In genomic region chr7:148806187-148806586, GRCh38 we compare ENCODE assay signal across 18 cellular contexts.
A peak's percentile ranks its signal among the peaks of the same experiment; 100 is the strongest.
DNase-seq lines count a peak whose midpoint lies in the region; ATAC-seq lines count a peak whose summit lies in the region.
"Had no signal": no experiment of that assay in that cellular context is flagged by ENCODE, and none has a peak within 500 bp of the region (broad histone marks: within the 10 kb centered on the region; RNA-seq: fewer than 3 reads in every experiment).

No MANE protein-coding gene starts in this region.

- no peak overlapping the region for H3K4me3 Mint-ChIP-seq in T-helper 2 cell treated with Interferon-gamma antibody and Interleukin-4, amounts not matched to agents 5 μg/mL and 100 μg/mL, for 36 hours
- no peak overlapping the region for H3K4me3 Mint-ChIP-seq in stimulated activated naive CD8-positive, alpha-beta T cell treated with anti-CD3 and anti-CD28 coated beads, Interleukin-15, Interleukin-2, amounts not matched to agents 100 ng/mL and 50 ng/mL, for 24 hours
- no peak overlapping the region for H3K4me3 Mint-ChIP-seq in effector memory CD8-positive, alpha-beta T cell
- H3K4me3 Mint-ChIP-seq: CD8-positive, alpha-beta memory T cell had no signal

- no peaks in the 10 kb centered on the region for H3K9me3 Mint-ChIP-seq in T-helper 2 cell treated with Interferon-gamma antibody and Interleukin-4, amounts not matched to agents 5 μg/mL and 100 μg/mL, for 36 hours
- H3K9me3 Mint-ChIP-seq in stimulated activated naive CD8-positive, alpha-beta T cell treated with anti-CD3 and anti-CD28 coated beads, Interleukin-15, Interleukin-2, amounts not matched to agents 100 ng/mL and 50 ng/mL, for 24 hours = no peaks in the 10 kb centered on the region
- no peaks in the 10 kb centered on the region for H3K9me3 Mint-ChIP-seq in effector memory CD8-positive, alpha-beta T cell
- H3K9me3 Mint-ChIP-seq: CD8-positive, alpha-beta memory T cell had no signal

- ATAC-seq in stimulated activated naive CD8-positive, alpha-beta T cell treated with anti-CD3 and anti-CD28 coated beads, Interleukin-15, Interleukin-2, amounts not matched to agents 100 U/mL and 50 U/mL, for 24 hours = no peak
- no peak for ATAC-seq in effector memory CD8-positive, alpha-beta T cell (replicated peaks)
- ATAC-seq in GM18517 (IDR thresholded peaks at IDR 0.05; ENCODE audit: unreplicated experiment) = no peak
- no peak for ATAC-seq in GM18511 (IDR thresholded peaks at IDR 0.05; ENCODE audit: unreplicated experiment)
- ATAC-seq: HCT116 had no signal

- peaks cover 43% of the 10 kb centered on the region for H3K36me3 Mint-ChIP-seq in T-helper 2 cell treated with Interferon-gamma antibody and Interleukin-4, amounts not matched to agents 5 μg/mL and 100 μg/mL, for 36 hours (ENCODE audit: low read depth)
- H3K36me3 Mint-ChIP-seq in stimulated activated naive CD8-positive, alpha-beta T cell treated with anti-CD3 and anti-CD28 coated beads, Interleukin-15, Interleukin-2, amounts not matched to agents 100 ng/mL and 50 ng/mL, for 24 hours (ENCODE audit: low read depth) = peaks cover 62% of the 10 kb centered on the region
- H3K36me3 Mint-ChIP-seq in effector memory CD8-positive, alpha-beta T cell (ENCODE audit: insufficient read depth) = peaks cover 36% of the 10 kb centered on the region

- H3K4me1 Mint-ChIP-seq in T-helper 2 cell treated with Interferon-gamma antibody and Interleukin-4, amounts not matched to agents 5 μg/mL and 100 μg/mL, for 36 hours (ENCODE audit: low read depth) = no peaks in the 10 kb centered on the region
- no peaks in the 10 kb centered on the region for H3K4me1 Mint-ChIP-seq in stimulated activated naive CD8-positive, alpha-beta T cell treated with anti-CD3 and anti-CD28 coated beads, Interleukin-15, Interleukin-2, amounts not matched to agents 100 ng/mL and 50 ng/mL, for 24 hours (ENCODE audit: low read depth)
- no peaks in the 10 kb centered on the region for H3K4me1 Mint-ChIP-seq in effector memory CD8-positive, alpha-beta T cell (ENCODE audit: low read depth in 2 of 2)

- H3K27me3 Mint-ChIP-seq in T-helper 2 cell treated with Interferon-gamma antibody and Interleukin-4, amounts not matched to agents 5 μg/mL and 100 μg/mL, for 36 hours (ENCODE audit: low read depth) = no peaks in the 10 kb centered on the region
- H3K27me3 Mint-ChIP-seq in stimulated activated naive CD8-positive, alpha-beta T cell treated with anti-CD3 and anti-CD28 coated beads, Interleukin-15, Interleukin-2, amounts not matched to agents 100 ng/mL and 50 ng/mL, for 24 hours = no peaks in the 10 kb centered on the region
- H3K27me3 Mint-ChIP-seq in effector memory CD8-positive, alpha-beta T cell = no peaks in the 10 kb centered on the region
- H3K27me3 Mint-ChIP-seq: CD8-positive, alpha-beta memory T cell had no signal

- no peak for DNase-seq in T-helper 2 cell treated with Interferon-gamma antibody and Interleukin-4, amounts not matched to agents 5 μg/mL and 100 μg/mL, for 36 hours (ENCODE audit: low spot score)
- DNase-seq in T-helper 2 cell = no peak
- DNase-seq in stimulated activated naive CD8-positive, alpha-beta T cell treated with anti-CD3 and anti-CD28 coated beads, Interleukin-15, Interleukin-2, amounts not matched to agents 100 U/mL and 50 U/mL, for 24 hours = no peak
- DNase-seq in effector memory CD8-positive, alpha-beta T cell = no peak
- DNase-seq in medulla oblongata (ENCODE audit: extremely low spot score) = no peak
- DNase-seq: BE2C; CD8-positive, alpha-beta memory T cell; DMS79; KBM-7; NCI-H1436; NCI-H2029; NCI-H2171 treated with DMSO at 0.1 percent for 48 hours; NCI-H446 treated with DMSO at 0.1 percent for 48 hours; NCI-H748 treated with DMSO at 0.1 percent for 48 hours had no signal

- peak overlapping the region; percentile 41 for H3K27ac Mint-ChIP-seq in T-helper 2 cell treated with Interferon-gamma antibody and Interleukin-4, amounts not matched to agents 5 μg/mL and 100 μg/mL, for 36 hours
- H3K27ac Mint-ChIP-seq in stimulated activated naive CD8-positive, alpha-beta T cell treated with anti-CD3 and anti-CD28 coated beads, Interleukin-15, Interleukin-2, amounts not matched to agents 100 ng/mL and 50 ng/mL, for 24 hours = peak overlapping the region; percentile 18
- H3K27ac Mint-ChIP-seq in effector memory CD8-positive, alpha-beta T cell = peak overlapping the region; percentile 9 to 23
